ENCODE assay signal across 8 cellular contexts in the genomic region with DNA sequence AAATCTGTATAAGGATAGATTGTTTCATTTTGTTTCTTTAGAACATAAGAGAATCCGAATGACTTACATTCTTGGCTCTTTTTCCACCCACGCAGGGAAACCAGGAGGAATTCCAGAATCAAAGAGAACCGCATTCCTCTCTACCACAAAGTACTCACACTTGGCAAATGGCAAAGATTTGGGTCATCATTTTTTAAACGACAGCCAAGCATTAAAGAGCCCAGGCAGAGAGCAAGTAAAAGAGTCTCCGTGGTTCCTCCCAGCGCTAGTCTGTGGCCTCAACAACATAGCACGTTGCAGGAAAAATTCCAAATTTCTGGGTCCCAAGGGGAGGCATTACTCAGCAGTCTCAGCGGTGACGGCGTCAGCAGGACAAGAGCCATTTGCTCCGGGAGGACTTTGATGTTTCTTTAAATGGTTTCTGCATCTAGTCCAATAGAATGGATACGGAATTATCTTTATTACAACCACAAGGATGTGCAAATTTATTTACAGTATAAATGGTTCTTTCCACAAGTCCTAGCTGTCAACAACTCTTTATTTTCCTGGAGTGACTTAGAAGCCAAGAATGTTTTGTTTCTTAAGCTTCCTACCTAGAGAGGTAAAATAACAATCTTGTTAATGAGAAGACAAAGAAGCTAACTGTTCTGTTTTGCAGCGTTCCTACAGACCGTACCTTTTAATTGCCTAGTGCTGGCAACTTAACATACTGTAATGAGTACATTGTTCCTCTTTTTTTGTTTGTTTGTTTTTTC.
DNase-seq lines count a peak whose midpoint lies in the region; ATAC-seq and TF ChIP-seq lines count a peak whose summit lies in the region.

No MANE protein-coding gene starts in this region.

- H3K27me3 ChIP-seq in A673 (replicated peaks; ENCODE audit: insufficient read depth, low read depth, low read length, poor library complexity), result no peaks in the 10 kb centered on the region
- no peaks in the 10 kb centered on the region for H3K27me3 ChIP-seq in tibial artery

- peak overlapping the region; percentile 32 for H3K4me3 ChIP-seq in A673 (ENCODE audit: low read depth, low read length, poor library complexity, severe bottlenecking)
- peak overlapping the region; percentile 21; the same call in 1 of the 2 replicates for H3K4me3 ChIP-seq in LNCaP clone FGC (ENCODE audit: low read depth, low read length)
- peak overlapping the region; percentile 21 to 35 for H3K4me3 ChIP-seq in tibial artery

- H3K27ac ChIP-seq in A673 (ENCODE audit: low read depth, low read length, poor library complexity, severe bottlenecking) (peak overlapping the region; percentile 85), cingulate gyrus (ENCODE audit: low read depth, low read length) (peak overlapping the region; percentile 3), tibial artery (peak overlapping the region in 1 of 2 donors; percentile 32)

- CTCF ChIA-PET in A673 (lab: Charles Lee), result interaction anchor here (0.8 kb wide), 1 partner anchor 204 kb away, joined by 4 read pairs; no protein-coding TSS in a partner anchor

- no peak for TF ChIP-seq CTCF in A673 (conservative IDR thresholded peaks at IDR 0.05; ENCODE audit: low read depth, low read length)
- TF ChIP-seq CTCF in LNCaP clone FGC (IDR thresholded peaks at IDR 0.05; ENCODE audit: control insufficient read depth, extremely low read depth, insufficient read depth), result no peak
- no peak for TF ChIP-seq CTCF in tibial artery (IDR thresholded peaks at IDR 0.05)

- intact Hi-C loops in A673 (cut with micrococcal nuclease; ENCODE audit: unreplicated experiment), result loop anchor here (5.0 to 10.0 kb wide), 2 partner anchors 44 to 82 kb away; no protein-coding TSS in a partner anchor
- intact Hi-C loops in tibial artery (cut with DNase I; ENCODE audit: low total_unique reads), result loop anchor here (10.0 kb wide), 1 partner anchor 202 kb away; no protein-coding TSS in a partner anchor

- H3K4me1 ChIP-seq in A673 (ENCODE audit: insufficient read depth, low read length, poor library complexity, severe bottlenecking), result peaks cover 33% of the 10 kb centered on the region
- H3K4me1 ChIP-seq in tibial artery, result peaks cover 0 to 14% (median 6%) of the 10 kb centered on the region in 4 donors

- DNase-seq in A673 (ENCODE audit: low spot score), result peak; percentile 98
- DNase-seq in LNCaP clone FGC (ENCODE audit: low read depth), result peak; percentile 27
- no peak for DNase-seq in left lobe of liver (ENCODE audit: low spot score)
- peak; percentile 80 to 87 for DNase-seq in tibial artery

- ATAC-seq in left lobe of liver (peak; percentile 66), GM21576 (IDR thresholded peaks at IDR 0.05; ENCODE audit: unreplicated experiment) (no peak), HG02885 (IDR thresholded peaks at IDR 0.05; ENCODE audit: poor library complexity, unreplicated experiment) (no peak), GM21825 (IDR thresholded peaks at IDR 0.05; ENCODE audit: unreplicated experiment) (no peak)

- H3K36me3 ChIP-seq in A673 (ENCODE audit: insufficient read depth, low read length, poor library complexity, severe bottlenecking), result no peaks in the 10 kb centered on the region
- H3K36me3 ChIP-seq in tibial artery, result no peaks in the 10 kb centered on the region

- POLR2A ChIA-PET in A673 (lab: Charles Lee; ENCODE audit: low non-redundant PET), result no interaction called here

- H3K9me3 ChIP-seq in A673 (ENCODE audit: low read depth, low read length, poor library complexity, severe bottlenecking), result no peaks in the 10 kb centered on the region
- no peaks in the 10 kb centered on the region for H3K9me3 ChIP-seq in tibial artery

- TSS peak; percentile 94 for BruUV-seq in A673 (replicated peaks; lab: Mats Ljungman, UMichigan)
